Comparison of ENCODE assay signal across 32 cellular contexts in genomic region chr2:26356771-26357170, GRCh38. TPM values are rescaled to one million over a fixed set of nuclear protein-coding genes. Genes with fewer than 3 reads are reported as not detected.
DNase-seq lines count a peak whose midpoint lies in the region; ATAC-seq and TF ChIP-seq lines count a peak whose summit lies in the region.
"Had no signal": no experiment of that assay in that cellular context is flagged by ENCODE, and none has a peak within 500 bp of the region (broad histone marks: within the 10 kb centered on the region; RNA-seq: fewer than 3 reads in every experiment).

No MANE protein-coding gene starts in this region.

- H3K27ac Mint-ChIP-seq in activated T-cell treated with anti-CD3 and anti-CD28 coated beads, Interleukin-2, amount 50 U/mL, for 24 hours: peak overlapping the region; percentile 65
- H3K27ac Mint-ChIP-seq in WTC11: peak overlapping the region; percentile 64
- peak overlapping the region; percentile 30 for H3K27ac Mint-ChIP-seq in stimulated activated effector memory CD8-positive, alpha-beta T cell treated with anti-CD3 and anti-CD28 coated beads, Interleukin-12 subunit alpha, Interleukin-12 subunit beta, amount 100 ng/mL, for 72 hours
- H3K27ac Mint-ChIP-seq in effector memory CD8-positive, alpha-beta T cell: no peak overlapping the region
- H3K27ac Mint-ChIP-seq: activated CD8-positive, alpha-beta T cell treated with anti-CD3 and anti-CD28 coated beads, Interleukin-2, amount 10 ng/mL, durations not matched to agents 7 days and 5 days had no signal

- H3K4me3 ChIP-seq in epithelial cell of esophagus (ENCODE audit: low read length): no peak overlapping the region
- H3K4me3 ChIP-seq: HAP-1, lung, MG63, mucosa of descending colon, pancreas, SJCRH30, transverse colon had no signal

- no peak for ATAC-seq in activated T-cell treated with anti-CD3 and anti-CD28 coated beads, Interleukin-2, amount 50 U/mL, for 4 hours
- ATAC-seq in WTC11 (no peak), GM18517 (IDR thresholded peaks at IDR 0.05; ENCODE audit: unreplicated experiment) (no peak)
- no peak for ATAC-seq in stimulated activated effector memory CD8-positive, alpha-beta T cell treated with anti-CD3 and anti-CD28 coated beads, Interleukin-12 subunit alpha, Interleukin-12 subunit beta, amount 100 ng/mL, for 72 hours
- ATAC-seq in effector memory CD8-positive, alpha-beta T cell (replicated peaks): no peak
- ATAC-seq: activated CD4-positive, CD25-positive, alpha-beta regulatory T cell treated with anti-CD3 and anti-CD28 coated beads, Interleukin-2, amount 50 U/mL, for 24 hours; activated CD8-positive, alpha-beta T cell treated with anti-CD3 and anti-CD28 coated beads, Interleukin-2, amount 10 ng/mL, durations not matched to agents 7 days and 5 days; mucosa of descending colon; pancreas had no signal

- DNase-seq in activated T-cell treated with anti-CD3 and anti-CD28 coated beads, Interleukin-2, amount 50 U/mL, for 24 hours: no peak
- no peak for DNase-seq in activated T-cell treated with anti-CD3 and anti-CD28 coated beads, Interleukin-2, amount 50 U/mL, for 4 hours
- DNase-seq in WTC11 (ENCODE audit: low spot score): no peak
- peak; percentile 46 for DNase-seq in epithelial cell of esophagus (ENCODE audit: low read depth)
- no peak for DNase-seq in stimulated activated effector memory CD8-positive, alpha-beta T cell treated with anti-CD3 and anti-CD28 coated beads, Interleukin-12 subunit alpha, Interleukin-12 subunit beta, amount 100 ng/mL, for 72 hours (ENCODE audit: low spot score in 2 of 2)
- DNase-seq in effector memory CD8-positive, alpha-beta T cell: no peak
- DNase-seq in NCI-H1105 treated with DMSO at 0.1 percent for 48 hours (lab: John Stamatoyannopoulos, UW): no peak
- DNase-seq: activated CD8-positive, alpha-beta T cell treated with anti-CD3 and anti-CD28 coated beads, Interleukin-2, amount 10 ng/mL, durations not matched to agents 7 days and 5 days; activated naive CD4-positive, alpha-beta T cell treated with Interleukin-2 at 50 U/mL for 16 hours; activated T-cell treated with anti-CD3 and anti-CD28 coated beads, Interleukin-2, amount 50 U/mL, for 1 hour; BE2C; Caco-2; caudate nucleus; dermis blood vessel endothelial cell; DMS79 treated with DMSO at 0.1 percent for 48 hours; head of caudate nucleus; MG63; mucosa of descending colon; NCI-H1417; NCI-H2081; NCI-H748 treated with DMSO at 0.1 percent for 48 hours; pancreas; retina; SJCRH30; stimulated activated CD4-positive, alpha-beta T cell treated with anti-CD3 and anti-CD28 coated beads, Interleukin-2, amount 100 ng/mL, for 24 hours; transverse colon had no signal

- no peaks in the 10 kb centered on the region for H3K9me3 Mint-ChIP-seq in activated T-cell treated with anti-CD3 and anti-CD28 coated beads, Interleukin-2, amount 50 U/mL, for 24 hours
- no peaks in the 10 kb centered on the region for H3K9me3 Mint-ChIP-seq in activated T-cell treated with anti-CD3 and anti-CD28 coated beads, Interleukin-2, amount 50 U/mL, for 4 hours
- peaks cover 6% of the 10 kb centered on the region; the same call in 1 of the 2 replicates for H3K9me3 Mint-ChIP-seq in WTC11
- no peaks in the 10 kb centered on the region for H3K9me3 Mint-ChIP-seq in stimulated activated effector memory CD8-positive, alpha-beta T cell treated with anti-CD3 and anti-CD28 coated beads, Interleukin-12 subunit alpha, Interleukin-12 subunit beta, amount 100 ng/mL, for 72 hours
- H3K9me3 Mint-ChIP-seq in effector memory CD8-positive, alpha-beta T cell: no peaks in the 10 kb centered on the region
- H3K9me3 Mint-ChIP-seq: nephron had no signal

- H3K27me3 Mint-ChIP-seq in activated T-cell treated with anti-CD3 and anti-CD28 coated beads, Interleukin-2, amount 50 U/mL, for 24 hours: no peaks in the 10 kb centered on the region
- no peaks in the 10 kb centered on the region for H3K27me3 Mint-ChIP-seq in activated T-cell treated with anti-CD3 and anti-CD28 coated beads, Interleukin-2, amount 50 U/mL, for 4 hours (ENCODE audit: low read depth)
- H3K27me3 Mint-ChIP-seq in WTC11 (ENCODE audit: low read depth): no peaks in the 10 kb centered on the region
- no peaks in the 10 kb centered on the region for H3K27me3 Mint-ChIP-seq in effector memory CD8-positive, alpha-beta T cell

- CTCF ChIA-PET in WTC11 (lab: Charles Lee): no interaction called here

- POLR2A ChIA-PET in WTC11 (lab: Charles Lee): interaction anchor here (1.5 kb wide), 1 partner anchor 11 kb away, joined by 7 read pairs; the partner anchor contains the start of genes ADGRF3 and SELENOI

- H3K4me1 Mint-ChIP-seq in activated T-cell treated with anti-CD3 and anti-CD28 coated beads, Interleukin-2, amount 50 U/mL, for 24 hours (ENCODE audit: low read depth): peaks cover 86% of the 10 kb centered on the region
- H3K4me1 Mint-ChIP-seq in activated T-cell treated with anti-CD3 and anti-CD28 coated beads, Interleukin-2, amount 50 U/mL, for 4 hours (ENCODE audit: low read depth): peaks cover 59% of the 10 kb centered on the region
- peaks cover 20% of the 10 kb centered on the region for H3K4me1 Mint-ChIP-seq in WTC11
- H3K4me1 Mint-ChIP-seq in stimulated activated effector memory CD8-positive, alpha-beta T cell treated with anti-CD3 and anti-CD28 coated beads, Interleukin-12 subunit alpha, Interleukin-12 subunit beta, amount 100 ng/mL, for 72 hours: peaks cover 81% of the 10 kb centered on the region
- H3K4me1 Mint-ChIP-seq in effector memory CD8-positive, alpha-beta T cell (ENCODE audit: low read depth in 2 of 2): peaks cover 25 to 62% of the 10 kb centered on the region in 2 donors

- H3K36me3 Mint-ChIP-seq in activated T-cell treated with anti-CD3 and anti-CD28 coated beads, Interleukin-2, amount 50 U/mL, for 24 hours (ENCODE audit: low read depth): peaks cover 88% of the 10 kb centered on the region
- H3K36me3 Mint-ChIP-seq in activated T-cell treated with anti-CD3 and anti-CD28 coated beads, Interleukin-2, amount 50 U/mL, for 4 hours (ENCODE audit: insufficient read depth): peaks cover 20% of the 10 kb centered on the region
- H3K36me3 Mint-ChIP-seq in WTC11: peaks cover 15% of the 10 kb centered on the region
- peaks cover 32% of the 10 kb centered on the region for H3K36me3 Mint-ChIP-seq in stimulated activated effector memory CD8-positive, alpha-beta T cell treated with anti-CD3 and anti-CD28 coated beads, Interleukin-12 subunit alpha, Interleukin-12 subunit beta, amount 100 ng/mL, for 72 hours
- peaks cover 6% of the 10 kb centered on the region for H3K36me3 Mint-ChIP-seq in effector memory CD8-positive, alpha-beta T cell (ENCODE audit: insufficient read depth)

- TF ChIP-seq CTCF in WTC11 (IDR thresholded peaks at IDR 0.05) (no peak), epithelial cell of esophagus (IDR thresholded peaks at IDR 0.05; ENCODE audit: insufficient read depth, low read depth, low read length, missing control alignments) (no peak)

- no peak overlapping the region for H3K4me3 Mint-ChIP-seq in activated T-cell treated with anti-CD3 and anti-CD28 coated beads, Interleukin-2, amount 50 U/mL, for 24 hours
- H3K4me3 Mint-ChIP-seq in activated T-cell treated with anti-CD3 and anti-CD28 coated beads, Interleukin-2, amount 50 U/mL, for 4 hours: no peak overlapping the region
- H3K4me3 Mint-ChIP-seq in WTC11: no peak overlapping the region
- H3K4me3 Mint-ChIP-seq in stimulated activated effector memory CD8-positive, alpha-beta T cell treated with anti-CD3 and anti-CD28 coated beads, Interleukin-12 subunit alpha, Interleukin-12 subunit beta, amount 100 ng/mL, for 72 hours: no peak overlapping the region
- no peak overlapping the region for H3K4me3 Mint-ChIP-seq in effector memory CD8-positive, alpha-beta T cell
- H3K4me3 Mint-ChIP-seq: activated CD8-positive, alpha-beta T cell treated with anti-CD3 and anti-CD28 coated beads, Interleukin-2, amount 10 ng/mL, durations not matched to agents 7 days and 5 days; nephron had no signal

TF ChIP-seq in WTC11, 78 proteins besides CTCF, POLR2A, EP300 and RAD21:
- TF ChIP-seq ZNF396 (CRISPR knock-in tag; IDR thresholded peaks at IDR 0.05; ENCODE audit: borderline replicate concordance): no peak
- TF ChIP-seq FOXJ3 (CRISPR knock-in tag; IDR thresholded peaks at IDR 0.05; ENCODE audit: borderline replicate concordance): no peak
- TF ChIP-seq PRDM15 (CRISPR knock-in tag; IDR thresholded peaks at IDR 0.05): no peak
- TF ChIP-seq FOXP1 (CRISPR knock-in tag; IDR thresholded peaks at IDR 0.05; ENCODE audit: borderline replicate concordance): no peak
- TF ChIP-seq ZNF671 (CRISPR knock-in tag; IDR thresholded peaks at IDR 0.05): no peak

RNA-seq across cellular contexts. Expression of gene ADGRF3, which starts 10.2 kb away (rescaled TPM):
- 1 to 10 TPM; 1.9 to 2.8 (median 2.0) TPM for total RNA-seq in activated T-cell treated with anti-CD3 and anti-CD28 coated beads, Interleukin-2, amount 50 U/mL, for 4 hours
- 0.18 to 0.48 TPM (median 0.25 TPM) in 3 replicates for total RNA-seq in WTC11 (2021)
- total RNA-seq: dermis blood vessel endothelial cell, transverse colon had no signal

RNA-seq across cellular contexts. Expression of gene SELENOI, which starts 10.8 kb away (rescaled TPM):
- total RNA-seq in activated T-cell treated with anti-CD3 and anti-CD28 coated beads, Interleukin-2, amount 50 U/mL, for 4 hours: 10 to 100 TPM; 73.5 to 76.2 (median 76.0) TPM
- 39.3 to 53.1 TPM (median 45.2 TPM) in 3 replicates for total RNA-seq in WTC11 (2021)

RNA-seq across cellular contexts. Expression of gene DRC1, which starts 44.9 kb away (rescaled TPM):
- not detected for total RNA-seq in activated T-cell treated with anti-CD3 and anti-CD28 coated beads, Interleukin-2, amount 50 U/mL, for 4 hours
- total RNA-seq in WTC11 (2021): 0.55 TPM in 1 of 3 replicates, not detected in the others
- total RNA-seq: activated CD8-positive, alpha-beta T cell treated with anti-CD3 and anti-CD28 coated beads, Interleukin-2, amount 10 ng/mL, durations not matched to agents 7 days and 5 days; HT-29; mucosa of descending colon; pancreas; transverse colon had no signal

Comparison
In these comparisons a context has a peak if more than half of its experiments do, and no peak if none do; other contexts are left out.
1. H3K27ac Mint-ChIP-seq: peak in activated T-cell treated with anti-CD3 and anti-CD28 coated beads, Interleukin-2, amount 50 U/mL, for 24 hours (single experiment), WTC11 (single experiment) and stimulated activated effector memory CD8-positive, alpha-beta T cell treated with anti-CD3 and anti-CD28 coated beads, Interleukin-12 subunit alpha, Interleukin-12 subunit beta, amount 100 ng/mL, for 72 hours (single experiment); none in effector memory CD8-positive, alpha-beta T cell (0 of 2).